ENCODE assay signal across 1 cellular context in the genomic region with DNA sequence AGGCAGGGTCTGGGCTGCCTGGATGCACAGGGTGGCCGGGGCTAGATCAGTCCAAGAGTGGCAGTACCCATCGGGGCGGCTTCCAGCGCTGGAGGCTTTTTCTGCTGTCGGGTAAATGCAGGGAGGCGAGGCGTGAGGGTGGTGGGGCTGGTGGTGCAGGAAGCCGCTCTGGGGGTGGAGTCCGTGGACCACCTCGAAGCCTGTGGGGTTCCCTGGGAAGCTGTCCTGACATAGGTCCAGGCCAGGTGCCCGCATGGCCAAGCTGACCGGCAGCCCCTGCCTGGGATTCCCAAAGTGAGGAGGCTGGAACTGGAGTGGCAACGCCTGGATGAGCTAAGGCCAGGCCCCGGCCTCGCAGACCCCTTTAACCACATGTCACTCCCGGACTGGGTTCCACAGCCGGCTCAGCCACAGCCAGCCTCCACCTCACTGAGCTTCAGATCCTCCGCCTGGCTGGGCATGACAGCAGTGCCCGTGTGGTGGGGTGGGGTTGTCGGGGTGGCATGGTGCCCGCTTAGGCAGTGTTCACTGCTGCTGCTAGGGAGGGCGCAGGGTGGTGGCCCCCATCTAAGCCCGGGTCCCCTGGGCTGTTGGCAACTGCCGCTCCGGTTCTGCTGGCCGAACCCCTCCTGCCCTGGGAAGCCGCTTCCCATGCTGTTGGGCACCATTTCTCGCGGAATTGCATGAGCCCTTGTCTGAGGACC.
TF ChIP-seq lines count a peak whose summit lies in the region.

No MANE protein-coding gene starts in this region.

TF ChIP-seq in IMR-90, 13 proteins besides CTCF, POLR2A, EP300 and RAD21:
- TF ChIP-seq CHD1 (IDR thresholded peaks at IDR 0.05; ENCODE audit: low read depth, low read length) = no peak
- no peak for TF ChIP-seq USF2 (IDR thresholded peaks at IDR 0.05; ENCODE audit: low read depth, low read length)
